In genomic region chr9:36159509-36159908, GRCh38 we compare ENCODE assay signal across 12 cellular contexts. TPM values are rescaled to one million over a fixed set of nuclear protein-coding genes. Genes with fewer than 3 reads are reported as not detected.
DNase-seq lines count a peak whose midpoint lies in the region; ATAC-seq, FAIRE-seq and TF ChIP-seq lines count a peak whose summit lies in the region.
"Not testable (repeated sequence)": the region's sequence is repeated elsewhere in the genome, so short reads cannot be mapped to it uniquely, and the experiment has no call there.
"Had no signal": no experiment of that assay in that cellular context is flagged by ENCODE, and none has a peak within 500 bp of the region (broad histone marks: within the 10 kb centered on the region; RNA-seq: fewer than 3 reads in every experiment).

No MANE protein-coding gene starts in this region.

- H3K4me2 ChIP-seq in astrocyte (ENCODE audit: low read length) = not testable (repeated sequence)

- H3K4me1 ChIP-seq in Peyer's patch = peaks cover 0 to 15% (median 0%) of the 10 kb centered on the region in 4 donors
- H3K4me1 ChIP-seq in astrocyte (ENCODE audit: insufficient read depth, low read length) = peaks cover 40% of the 10 kb centered on the region
- peaks cover 5 to 55% (median 20%) of the 10 kb centered on the region in 3 donors for H3K4me1 ChIP-seq in esophagus squamous epithelium
- H3K4me1 ChIP-seq in right cardiac atrium (ENCODE audit: control insufficient read depth, insufficient read depth, low read length) = not testable (repeated sequence)
- H3K4me1 ChIP-seq in muscle layer of colon (ENCODE audit: insufficient read depth, low read length) = peaks cover 48% of the 10 kb centered on the region
- peaks cover 0 to 77% (median 66%) of the 10 kb centered on the region in 4 donors for H3K4me1 ChIP-seq in sigmoid colon
- peaks cover 22 to 68% of the 10 kb centered on the region in 2 donors for H3K4me1 ChIP-seq in thoracic aorta (ENCODE audit: control insufficient read depth in 1 of 2, low read depth in 2 of 2)

- not testable (repeated sequence) for TF ChIP-seq CTCF in CD14-positive monocyte (IDR thresholded peaks at IDR 0.05); Peyer's patch (IDR thresholded peaks at IDR 0.05); astrocyte (IDR thresholded peaks at IDR 0.05; ENCODE audit: insufficient read depth, low read depth, low read length); esophagus squamous epithelium (IDR thresholded peaks at IDR 0.05); sigmoid colon (IDR thresholded peaks at IDR 0.05); thoracic aorta (IDR thresholded peaks at IDR 0.05)

- not testable (repeated sequence) for H3K9me3 ChIP-seq in Peyer's patch; astrocyte (ENCODE audit: insufficient read depth, low read depth, low read length); esophagus squamous epithelium; right cardiac atrium (ENCODE audit: control insufficient read depth, low read length); muscle layer of colon (ENCODE audit: low read length); sigmoid colon; thoracic aorta

- 68 to 81% methylated on average over 4 of the region's 4 CpGs for WGBS in esophagus squamous epithelium, 2 donors
- 92% methylated on average over 4 of the region's 4 CpGs for WGBS in right cardiac atrium
- WGBS in sigmoid colon, 2 donors = 97% methylated on average over 4 of the region's 4 CpGs

- H3K27me3 ChIP-seq in Peyer's patch; astrocyte (ENCODE audit: insufficient read depth, low read length); esophagus squamous epithelium; right cardiac atrium (ENCODE audit: control insufficient read depth, insufficient read depth); muscle layer of colon (ENCODE audit: control insufficient read depth in 1 of 2, insufficient read depth in 2 of 2, low read length in 2 of 2); sigmoid colon; thoracic aorta (replicated peaks; ENCODE audit: insufficient read depth): not testable (repeated sequence)

- DNase-seq in CD14-positive monocyte (ENCODE audit: low spot score); Peyer's patch; astrocyte (ENCODE audit: low read depth); esophagus squamous epithelium (lab: John Stamatoyannopoulos, UW); right cardiac atrium; sigmoid colon; thoracic aorta (ENCODE audit: low spot score): not testable (repeated sequence)

- H3K36me3 Mint-ChIP-seq in CD14-positive monocyte (peaks cover 68 to 87% of the 10 kb centered on the region in 2 donors), astrocyte (ENCODE audit: low read depth, unreplicated experiment) (peaks cover 27% of the 10 kb centered on the region)

- H3K4me3 ChIP-seq in Peyer's patch; astrocyte (ENCODE audit: insufficient read depth, low read depth, low read length); esophagus squamous epithelium; right cardiac atrium (ENCODE audit: low read length); muscle layer of colon (ENCODE audit: low read depth in 1 of 2, low read length in 2 of 2); sigmoid colon; thoracic aorta: not testable (repeated sequence)

- not testable (repeated sequence) for H3K27me3 Mint-ChIP-seq in CD14-positive monocyte (ENCODE audit: low read depth in 3 of 3); astrocyte (ENCODE audit: low read depth, unreplicated experiment)

- H3K79me2 ChIP-seq in astrocyte (ENCODE audit: insufficient read depth, low read length) = not testable (repeated sequence)

- TF ChIP-seq POLR2A in Peyer's patch (IDR thresholded peaks at IDR 0.05); esophagus squamous epithelium (IDR thresholded peaks at IDR 0.05); sigmoid colon (IDR thresholded peaks at IDR 0.05): not testable (repeated sequence)

- H3K27ac ChIP-seq in Peyer's patch (peak overlapping the region in 3 of 4 donors; percentile 13 to 54 (median 39)), esophagus squamous epithelium (peak overlapping the region in 3 of 4 donors; percentile 49 to 66 (median 59)), right cardiac atrium (ENCODE audit: low read length) (peak overlapping the region; percentile 39), muscle layer of colon (ENCODE audit: low read depth, low read length) (peak overlapping the region; percentile 86), sigmoid colon (peak overlapping the region; percentile 61 to 99 (median 86)), thoracic aorta (peak overlapping the region; percentile 69 to 77)
- not testable (repeated sequence) for H3K27ac ChIP-seq in astrocyte (ENCODE audit: low read depth, low read length)

- H2AFZ ChIP-seq in astrocyte (ENCODE audit: low read depth, low read length) = not testable (repeated sequence)

- not testable (repeated sequence) for H3K9me3 Mint-ChIP-seq in CD14-positive monocyte; astrocyte (ENCODE audit: unreplicated experiment)

- intact Hi-C loops in CD14-positive monocyte (cut with micrococcal nuclease); esophagus squamous epithelium (cut with DNase I); right cardiac atrium (cut with DNase I); sigmoid colon (cut with DNase I): not testable (repeated sequence)

- H3K4me3 Mint-ChIP-seq in CD14-positive monocyte = not testable (repeated sequence)
- H3K4me3 Mint-ChIP-seq in astrocyte (ENCODE audit: unreplicated experiment) = peak overlapping the region; percentile 27

- FAIRE-seq in astrocyte (lab: Jason Lieb, UNC) = not testable (repeated sequence)

- H3K36me3 ChIP-seq in Peyer's patch (peaks cover 0 to 14% (median 0%) of the 10 kb centered on the region in 3 donors), sigmoid colon (peaks cover 0 to 19% (median 9%) of the 10 kb centered on the region in 4 donors)
- H3K36me3 ChIP-seq in astrocyte (ENCODE audit: insufficient read depth, low read length); esophagus squamous epithelium; muscle layer of colon (ENCODE audit: insufficient read depth, low read length); thoracic aorta: not testable (repeated sequence)

- not testable (repeated sequence) for H4K20me1 ChIP-seq in astrocyte (ENCODE audit: insufficient read depth, low read length)

- H3K4me1 Mint-ChIP-seq in CD14-positive monocyte = peaks cover 28% of the 10 kb centered on the region
- peaks cover 52% of the 10 kb centered on the region for H3K4me1 Mint-ChIP-seq in astrocyte (ENCODE audit: low read depth, unreplicated experiment)

- not testable (repeated sequence) for ATAC-seq in right cardiac atrium; thoracic aorta (ENCODE audit: insufficient number of reproducible peaks, low FRiP score, low read depth)

- H3K27ac Mint-ChIP-seq in CD14-positive monocyte = peak overlapping the region in 4 of 7 donors; percentile 5 to 46 (median 14)
- H3K27ac Mint-ChIP-seq in astrocyte (ENCODE audit: unreplicated experiment) = peak overlapping the region; percentile 29

- TF ChIP-seq EP300 in sigmoid colon (IDR thresholded peaks at IDR 0.05) = not testable (repeated sequence)

- not testable (repeated sequence) for H3K9ac ChIP-seq in astrocyte (ENCODE audit: low read length); muscle layer of colon (ENCODE audit: low read length)

RNA-seq across cellular contexts. Expression of gene CCIN, which starts 9.7 kb away (rescaled TPM):
- polyA plus RNA-seq in CD14-positive monocyte (under 1 TPM; 0.11 to 0.35 TPM), right cardiac atrium (0.07 TPM), sigmoid colon (under 1 TPM in 1 of 3 donors, not detected in 2; 0.07 TPM)
- total RNA-seq in Peyer's patch (not detected), astrocyte (1.1 and 1.9 TPM in 2 replicates), esophagus squamous epithelium (under 1 TPM in 1 of 4 donors, not detected in 3; 0.13 TPM), right cardiac atrium (under 1 TPM in 3 of 4 donors, not detected in 1; 0.12 to 0.28 (median 0.17) TPM), sigmoid colon (1 to 10 TPM in 1 of 4 donors, under 1 TPM in 2, not detected in 1; 0.71 to 2.5 (median 0.95) TPM), thoracic aorta (1 to 10 TPM; 1.6 to 2.3 TPM)
- total RNA-seq: B cell, Calu3, MCF 10A, OCI-LY7 had no signal

RNA-seq across cellular contexts. Expression of gene GLIPR2, which starts 23.0 kb away (rescaled TPM):
- polyA plus RNA-seq in CD14-positive monocyte = 100 to 1,000 TPM; 520 to 528 TPM
- 10 to 100 TPM in 2 of 4 donors, 1 to 10 TPM in 2; 8.6 to 31.4 (median 11.6) TPM for total RNA-seq in Peyer's patch
- 150 and 157 TPM in 2 replicates for total RNA-seq in astrocyte
- total RNA-seq in esophagus squamous epithelium = 10 to 100 TPM in 1 of 4 donors, 1 to 10 TPM in 2, under 1 TPM in 1; 0.61 to 13.4 (median 6.0) TPM
- 10 to 100 TPM in 3 of 4 donors, 1 to 10 TPM in 1; 9.0 to 23.2 (median 14.7) TPM for total RNA-seq in right cardiac atrium
- polyA plus RNA-seq in right cardiac atrium = 8.8 TPM
- 10 to 100 TPM; 57.3 to 90.6 (median 77.6) TPM for total RNA-seq in sigmoid colon
- polyA plus RNA-seq in sigmoid colon = 10 to 100 TPM; 29.8 to 42.0 (median 32.5) TPM
- total RNA-seq in thoracic aorta = 10 to 100 TPM; 47.0 to 52.1 TPM
- total RNA-seq: OCI-LY7 had no signal

RNA-seq across cellular contexts. Expression of gene CLTA, which starts 31.2 kb away (rescaled TPM):
- polyA plus RNA-seq in CD14-positive monocyte (100 to 1,000 TPM; 225 to 262 TPM), right cardiac atrium (69.5 TPM), sigmoid colon (100 to 1,000 TPM; 293 to 299 (median 295) TPM)
- total RNA-seq in Peyer's patch (100 to 1,000 TPM; 131 to 150 (median 133) TPM), astrocyte (386 and 424 TPM in 2 replicates), esophagus squamous epithelium (100 to 1,000 TPM; 165 to 215 (median 167) TPM), right cardiac atrium (10 to 100 TPM; 69.0 to 76.7 (median 75.1) TPM), sigmoid colon (100 to 1,000 TPM; 151 to 176 (median 169) TPM), thoracic aorta (100 to 1,000 TPM; 127 to 145 TPM)
